In genomic region chr12:113387631-113388030, GRCh38 we compare ENCODE assay signal across 24 cellular contexts. TPM values are rescaled to one million over a fixed set of nuclear protein-coding genes. Genes with fewer than 3 reads are reported as not detected.
DNase-seq lines count a peak whose midpoint lies in the region.
"Had no signal": no experiment of that assay in that cellular context is flagged by ENCODE, and none has a peak within 500 bp of the region (broad histone marks: within the 10 kb centered on the region; RNA-seq: fewer than 3 reads in every experiment).

No MANE protein-coding gene starts in this region.

- H2BK12ac ChIP-seq in neuronal stem cell (ENCODE audit: low read length) = no peak overlapping the region

- H4K91ac ChIP-seq in neuronal stem cell (ENCODE audit: low read depth, low read length, poor library complexity) = no peak overlapping the region

- no peak overlapping the region for H2BK120ac ChIP-seq in neuronal stem cell (ENCODE audit: low read depth, low read length)

- H2AK5ac ChIP-seq in neuronal stem cell (ENCODE audit: low read depth, low read length) = no peak overlapping the region

- H3K27ac ChIP-seq in neuronal stem cell (replicated peaks; ENCODE audit: low read length) = no peak overlapping the region
- H3K27ac ChIP-seq: BLaER1 treated with 17β-estradiol and CSF1 and Interleukin-3, amounts not matched to agents 10 nM and 100 nM; C4-2B had no signal

- H4K8ac ChIP-seq in neuronal stem cell (ENCODE audit: low read depth, low read length) = no peak overlapping the region

- H3K18ac ChIP-seq in neuronal stem cell (ENCODE audit: low read length) = peak overlapping the region; percentile 1

- no peaks in the 10 kb centered on the region for H3K4me1 ChIP-seq in neuronal stem cell (ENCODE audit: control insufficient read depth in 2 of 2, insufficient read depth in 1 of 2, low read depth in 1 of 2, low read length in 2 of 2)
- H3K4me1 ChIP-seq: BLaER1 treated with 17β-estradiol and CSF1 and Interleukin-3, amounts not matched to agents 10 nM and 100 nM; Caco-2 had no signal

- no peak overlapping the region for H2BK5ac ChIP-seq in neuronal stem cell (ENCODE audit: low read length)

- no peak overlapping the region for H2AFZ ChIP-seq in neuronal stem cell (ENCODE audit: low read length)

- no CpG with 5 or more reads among the region's 11 CpGs for WGBS in neuronal stem cell (ENCODE audit: extremely low coverage in 2 of 2, insufficient read length in 2 of 2, insufficient replicate concordance in 1 of 2), 2 donors

- no peak overlapping the region for H3K4ac ChIP-seq in neuronal stem cell (ENCODE audit: low read length)

- no peaks in the 10 kb centered on the region for H3K27me3 ChIP-seq in neuronal stem cell (ENCODE audit: control insufficient read depth in 3 of 3, insufficient read depth in 3 of 3, low read depth in 1 of 3, low read length in 3 of 3)
- H3K27me3 ChIP-seq: BLaER1 treated with 17β-estradiol and CSF1 and Interleukin-3, amounts not matched to agents 10 nM and 100 nM had no signal

- H3K14ac ChIP-seq in neuronal stem cell (ENCODE audit: low read length) = no peak overlapping the region

- no peak overlapping the region for H3K4me2 ChIP-seq in neuronal stem cell (ENCODE audit: insufficient read depth, low read length, poor library complexity, severe bottlenecking)
- H3K4me2 ChIP-seq: BLaER1 treated with 17β-estradiol and CSF1 and Interleukin-3, amounts not matched to agents 10 nM and 100 nM had no signal

- no peaks in the 10 kb centered on the region for H3K79me1 ChIP-seq in neuronal stem cell (ENCODE audit: low read depth, low read length)

- peak; percentile 8 for DNase-seq in AG20443 (ENCODE audit: low spot score)
- peak; percentile 26 for DNase-seq in D341Med (ENCODE audit: low spot score)
- no peak for DNase-seq in neuronal stem cell (ENCODE audit: low spot score)
- DNase-seq in ecto neural progenitor cell (ENCODE audit: low spot score) = no peak
- DNase-seq in activated naive CD4-positive, alpha-beta T cell (lab: John Stamatoyannopoulos, UW) = no peak
- DNase-seq: 8988T; ACHN; AML-193; Caco-2; Calu3; CD4-positive, alpha-beta T cell; CD8-positive, alpha-beta T cell; DMS 273 treated with DMSO at 0.1 percent for 48 hours; DMS153; DMS53; DMS79; DND-41; EL; GDM1 had no signal

- no peak overlapping the region for H3K9ac ChIP-seq in neuronal stem cell (ENCODE audit: low read depth, low read length, poor library complexity)
- H3K9ac ChIP-seq: BLaER1 treated with 17β-estradiol and CSF1 and Interleukin-3, amounts not matched to agents 10 nM and 100 nM had no signal

- no peak overlapping the region for H3K23ac ChIP-seq in neuronal stem cell (ENCODE audit: low read depth, low read length, poor library complexity)

- H2BK15ac ChIP-seq in neuronal stem cell (ENCODE audit: low read length) = no peak overlapping the region

- H3K4me3 ChIP-seq in neuronal stem cell (ENCODE audit: low read length in 2 of 2) = no peak overlapping the region
- H3K4me3 ChIP-seq: BLaER1 treated with 17β-estradiol and CSF1 and Interleukin-3, amounts not matched to agents 10 nM and 100 nM; GM12878 had no signal

- no peaks in the 10 kb centered on the region for H3K9me3 ChIP-seq in neuronal stem cell (replicated peaks in 1 of 2; ENCODE audit: control insufficient read depth in 2 of 2, insufficient read depth in 1 of 2, low read depth in 1 of 2, low read length in 2 of 2)
- H3K9me3 ChIP-seq: BLaER1 treated with 17β-estradiol and CSF1 and Interleukin-3, amounts not matched to agents 10 nM and 100 nM; Caco-2 had no signal

- H3K36me3 ChIP-seq in neuronal stem cell (replicated peaks in 1 of 2; ENCODE audit: control insufficient read depth in 2 of 2, insufficient read depth in 2 of 2, low read length in 2 of 2) = peaks cover 12 to 48% of the 10 kb centered on the region in 2 donors

RNA-seq across cellular contexts. Expression of gene SDS, which starts 16.1 kb away (rescaled TPM):
- polyA plus RNA-seq in neuronal stem cell (2013, experiment 1 of 2) = 0.08 TPM
- 0.07 TPM for polyA plus RNA-seq in neuronal stem cell (2013, experiment 2 of 2)
- polyA plus RNA-seq: AG04450, BJ, GM12878 had no signal

RNA-seq across cellular contexts. Expression of gene PLBD2, which starts 29.2 kb away (rescaled TPM):
- 23.8 TPM for polyA plus RNA-seq in neuronal stem cell (2013, experiment 1 of 2)
- 24.2 TPM for polyA plus RNA-seq in neuronal stem cell (2013, experiment 2 of 2)

RNA-seq across cellular contexts. Expression of gene SDSL, which starts 34.5 kb away (rescaled TPM):
- 1.0 TPM for polyA plus RNA-seq in neuronal stem cell (2013, experiment 1 of 2)
- polyA plus RNA-seq in neuronal stem cell (2013, experiment 2 of 2) = 0.90 TPM

RNA-seq across cellular contexts. Expression of gene SLC8B1, which starts 52.7 kb away (rescaled TPM):
- polyA plus RNA-seq in neuronal stem cell (2013, experiment 1 of 2) = 3.1 TPM
- 3.5 TPM for polyA plus RNA-seq in neuronal stem cell (2013, experiment 2 of 2)

Comparison
In these comparisons a context has a peak if more than half of its experiments do, and no peak if none do; other contexts are left out.
1. DNase-seq: peak in AG20443 (single experiment) and D341Med (single experiment); none in neuronal stem cell (single experiment), ecto neural progenitor cell (single experiment) and activated naive CD4-positive, alpha-beta T cell (0 of 4).